Comparison of ENCODE assay signal across 21 cellular contexts in genomic region chr22:42973536-42973881, GRCh38. TPM values are rescaled to one million over a fixed set of nuclear protein-coding genes. Genes with fewer than 3 reads are reported as not detected.
DNase-seq lines count a peak whose midpoint lies in the region; ATAC-seq and TF ChIP-seq lines count a peak whose summit lies in the region.
"Had no signal": no experiment of that assay in that cellular context is flagged by ENCODE, and none has a peak within 500 bp of the region (broad histone marks: within the 10 kb centered on the region; RNA-seq: fewer than 3 reads in every experiment).

No MANE protein-coding gene starts in this region.

- ATAC-seq in body of pancreas (no peak), sciatic nerve (peak; percentile 33)
- ATAC-seq: Panc1 had no signal

- H3K36me3 ChIP-seq in body of pancreas (replicated peaks in 1 of 2; ENCODE audit: insufficient read depth in 1 of 2, low read depth in 2 of 2), result no peaks in the 10 kb centered on the region
- H3K36me3 ChIP-seq in liver (ENCODE audit: control insufficient read depth in 4 of 4, insufficient read depth in 3 of 4, low read depth in 1 of 4, low read length in 3 of 4), result no peaks in the 10 kb centered on the region
- H3K36me3 ChIP-seq: heart right ventricle, uterus had no signal

- no peak for TF ChIP-seq CTCF in CD14-positive monocyte (IDR thresholded peaks at IDR 0.05)
- no peak for TF ChIP-seq CTCF in body of pancreas (IDR thresholded peaks at IDR 0.05)
- no peak for TF ChIP-seq CTCF in liver (IDR thresholded peaks at IDR 0.05; ENCODE audit: low read depth, low read length, missing input control)

- 87% methylated on average over 5 of the region's 5 CpGs for WGBS in body of pancreas, 2 donors
- WGBS in liver, result 87% methylated on average over 5 of the region's 5 CpGs

- peaks cover 0 to 2% (median 0%) of the 10 kb centered on the region in 3 donors for H3K27me3 Mint-ChIP-seq in CD14-positive monocyte (ENCODE audit: low read depth in 3 of 3)

- peaks cover 9 to 12% of the 10 kb centered on the region in 2 donors for H3K36me3 Mint-ChIP-seq in CD14-positive monocyte

- H3K27me3 ChIP-seq in body of pancreas (no peaks in the 10 kb centered on the region), liver (ENCODE audit: control insufficient read depth in 4 of 4, insufficient read depth in 4 of 4, low read length in 3 of 4) (no peaks in the 10 kb centered on the region)
- H3K27me3 ChIP-seq: heart right ventricle, SJCRH30, uterus had no signal

- H3K27ac Mint-ChIP-seq in CD14-positive monocyte, result peak overlapping the region; percentile 64 to 91 (median 84)

- TF ChIP-seq RAD21 in liver (IDR thresholded peaks at IDR 0.05), result no peak

- H3K4me3 ChIP-seq in body of pancreas, result no peak overlapping the region
- no peak overlapping the region for H3K4me3 ChIP-seq in liver (ENCODE audit: low read depth in 1 of 3, low read length in 3 of 3)
- H3K4me3 ChIP-seq: heart right ventricle, SJCRH30, uterus had no signal

- H3K9me3 Mint-ChIP-seq in CD14-positive monocyte, result peaks cover 0 to 3% (median 0%) of the 10 kb centered on the region in 7 donors

- H3K27ac ChIP-seq in body of pancreas (peak overlapping the region in 3 of 4 donors; percentile 9 to 58 (median 37)), liver (ENCODE audit: low read depth in 1 of 2, low read length in 2 of 2) (peak overlapping the region; percentile 84 to 90)
- H3K27ac ChIP-seq: SJCRH30 had no signal

- no peak for TF ChIP-seq POLR2A in body of pancreas (IDR thresholded peaks at IDR 0.05)

- H3K4me3 Mint-ChIP-seq in CD14-positive monocyte, result peak overlapping the region in 1 of 2 donors; percentile 71

- DNase-seq in CD14-positive monocyte (ENCODE audit: low spot score) (no peak), body of pancreas (no peak), sciatic nerve (ENCODE audit: low spot score) (no peak), NCI-H1092 (lab: John Stamatoyannopoulos, UW) (no peak), medulla oblongata (ENCODE audit: extremely low spot score) (no peak), cerebellum (ENCODE audit: low spot score) (no peak)
- no peak for DNase-seq in effector CD4-positive, alpha-beta T cell
- DNase-seq: ACHN; activated CD4-positive, alpha-beta T cell treated with anti-CD3 and anti-CD28 coated beads for 48 hours; C1 segment of cervical spinal cord; EL; H7; heart right ventricle; IMR-90; NCI-H2107; NCI-H510A; SJCRH30; T-helper 1 cell; uterus had no signal

- intact Hi-C loops in CD14-positive monocyte (cut with micrococcal nuclease), result no loop called here
- intact Hi-C loops in body of pancreas (cut with DNase I), result no loop called here
- intact Hi-C loops in sciatic nerve (cut with DNase I), result no loop called here

- peaks cover 54% of the 10 kb centered on the region for H3K4me1 Mint-ChIP-seq in CD14-positive monocyte

- H3K4me1 ChIP-seq in body of pancreas, result peaks cover 53% of the 10 kb centered on the region
- peaks cover 0 to 21% (median 12%) of the 10 kb centered on the region in 4 donors for H3K4me1 ChIP-seq in liver (ENCODE audit: control insufficient read depth in 4 of 4, insufficient read depth in 4 of 4, low read length in 3 of 4)
- H3K4me1 ChIP-seq: SJCRH30 had no signal

- no peak overlapping the region for H3K9ac ChIP-seq in liver (ENCODE audit: low read depth in 1 of 2, low read length in 2 of 2)

- H3K9me3 ChIP-seq in body of pancreas (no peaks in the 10 kb centered on the region), liver (ENCODE audit: control insufficient read depth in 4 of 4, low read length in 3 of 4) (no peaks in the 10 kb centered on the region)
- H3K9me3 ChIP-seq: heart right ventricle, SJCRH30, uterus had no signal

TF ChIP-seq in liver, 16 proteins besides CTCF, POLR2A, EP300 and RAD21:
- TF ChIP-seq REST (IDR thresholded peaks at IDR 0.05) (no peak), ZBTB33 (IDR thresholded peaks at IDR 0.05) (no peak), JUND (IDR thresholded peaks at IDR 0.05) (no peak), ATF3 (IDR thresholded peaks at IDR 0.05) (no peak), EGR1 (IDR thresholded peaks at IDR 0.05; ENCODE audit: low read depth in 2 of 2) (no peak), GABPA (IDR thresholded peaks at IDR 0.05 in 1 of 2, conservative IDR thresholded peaks at IDR 0.05 in 1 of 2) (no peak), TAF1 (conservative IDR thresholded peaks at IDR 0.05) (no peak), HNF4G (IDR thresholded peaks at IDR 0.05) (no peak)

RNA-seq across cellular contexts. Expression of gene PACSIN2, which starts 41.4 kb away (rescaled TPM):
- polyA plus RNA-seq in CD14-positive monocyte (10 to 100 TPM; 31.2 to 40.2 TPM), liver (10 to 100 TPM in 1 of 2 donors, 1 to 10 TPM in 1; 9.1 to 18.6 TPM)
- total RNA-seq in body of pancreas (100 to 1,000 TPM; 117 to 118 TPM), liver (10 to 100 TPM; 15.4 to 31.4 TPM), sciatic nerve (48.6 TPM), cerebellum (24.5 TPM)
